In genomic region chr17:20381358-20382298, GRCh38 we compare ENCODE assay signal across 7 cellular contexts.
DNase-seq lines count a peak whose midpoint lies in the region; TF ChIP-seq lines count a peak whose summit lies in the region.
"Not testable (repeated sequence)": the region's sequence is repeated elsewhere in the genome, so short reads cannot be mapped to it uniquely, and the experiment has no call there.

No MANE protein-coding gene starts in this region.

- TF ChIP-seq CTCF in WERI-Rb-1 (IDR thresholded peaks at IDR 0.05; ENCODE audit: low read depth, low read length) (peak; percentile 49; the same call in 1 of the 2 replicates), MCF 10A (IDR thresholded peaks at IDR 0.05; ENCODE audit: unreplicated experiment) (peak; percentile 51), hepatocyte (IDR thresholded peaks at IDR 0.05; ENCODE audit: poor library complexity) (peak; percentile 60)

- peaks cover 11% of the 10 kb centered on the region for H3K4me1 Mint-ChIP-seq in MCF 10A (ENCODE audit: insufficient read depth, unreplicated experiment)

- not testable (repeated sequence) for H4K20me1 ChIP-seq in hepatocyte (ENCODE audit: insufficient read depth, poor library complexity, severe bottlenecking)

- POLR2A ChIA-PET in MCF 10A (lab: Yijun Ruan, JAX) = not testable (repeated sequence)

- not testable (repeated sequence) for H3K27ac ChIP-seq in WERI-Rb-1, hepatocyte

- WGBS in hepatocyte (ENCODE audit: low lambda C conversion rate, missing lambda C conversion rate) = 72% methylated on average over 16 of the region's 20 CpGs

- not testable (repeated sequence) for H3K27me3 Mint-ChIP-seq in MCF 10A (ENCODE audit: insufficient read depth, unreplicated experiment)

- not testable (repeated sequence) for H3K36me3 ChIP-seq in WERI-Rb-1; hepatocyte (replicated peaks; ENCODE audit: insufficient read depth, low read depth)

- not testable (repeated sequence) for H3K4me1 ChIP-seq in hepatocyte (ENCODE audit: insufficient read depth)

- H3K27ac Mint-ChIP-seq in MCF 10A (ENCODE audit: low read depth, unreplicated experiment) = not testable (repeated sequence)

- not testable (repeated sequence) for H3K27me3 ChIP-seq in WERI-Rb-1 (ENCODE audit: insufficient read depth, low read depth, severe bottlenecking); hepatocyte

- not testable (repeated sequence) for H3K4me2 ChIP-seq in hepatocyte

- not testable (repeated sequence) for H3K4me3 ChIP-seq in WERI-Rb-1 (ENCODE audit: low read depth, low read length); hepatocyte

- H2AFZ ChIP-seq in hepatocyte = not testable (repeated sequence)

- peak; percentile 52 for DNase-seq in EH (ENCODE audit: low read depth)
- DNase-seq in HuH-7.5 (ENCODE audit: low spot score) = peak; percentile 0
- peak; percentile 52 to 77 for DNase-seq in NCI-H524 (lab: John Stamatoyannopoulos, UW)
- peak; percentile 16 for DNase-seq in WERI-Rb-1
- DNase-seq in MCF 10A (ENCODE audit: unreplicated experiment) = peak; percentile 41
- peak; percentile 19 for DNase-seq in hepatocyte (ENCODE audit: low spot score)
- DNase-seq in pons (ENCODE audit: low spot score) = peak; percentile 27

- not testable (repeated sequence) for H3K9me3 Mint-ChIP-seq in MCF 10A (ENCODE audit: unreplicated experiment)

- CTCF ChIA-PET in MCF 10A (lab: Yijun Ruan, JAX) = not testable (repeated sequence)

- H3K79me2 ChIP-seq in hepatocyte = not testable (repeated sequence)

- not testable (repeated sequence) for BruUV-seq in MCF 10A (replicated peaks; lab: Mats Ljungman, UMichigan)

- not testable (repeated sequence) for H3K9me3 ChIP-seq in WERI-Rb-1 (ENCODE audit: severe bottlenecking); hepatocyte (ENCODE audit: low read depth)

- not testable (repeated sequence) for H3K9me2 ChIP-seq in hepatocyte (replicated peaks; ENCODE audit: insufficient read depth)

- intact Hi-C loops in MCF 10A (cut with micrococcal nuclease) = not testable (repeated sequence)

- H3K4me3 Mint-ChIP-seq in MCF 10A (ENCODE audit: unreplicated experiment) = not testable (repeated sequence)

- not testable (repeated sequence) for H3K36me3 Mint-ChIP-seq in MCF 10A (ENCODE audit: insufficient read depth, unreplicated experiment)

Comparison
In these comparisons a context has a peak if more than half of its experiments do, and no peak if none do; other contexts are left out.
1. DNase-seq: peak in every context shown above with its lines; median percentile 64 in NCI-H524; 52 in EH; 41 in MCF 10A; 27 in pons; 19 in hepatocyte; 16 in WERI-Rb-1; 0 in HuH-7.5.